In genomic region chr6:141164042-141164748, GRCh38 we compare ENCODE assay signal across 14 cellular contexts.
DNase-seq lines count a peak whose midpoint lies in the region; ATAC-seq, FAIRE-seq and TF ChIP-seq lines count a peak whose summit lies in the region.
"Had no signal": no experiment of that assay in that cellular context is flagged by ENCODE, and none has a peak within 500 bp of the region (broad histone marks: within the 10 kb centered on the region; RNA-seq: fewer than 3 reads in every experiment).

No MANE protein-coding gene starts in this region.

- DNase-seq in Right ventricle myocardium inferior (ENCODE audit: missing footprints) = no peak
- no peak for DNase-seq in cardiac septum (ENCODE audit: low spot score)
- peak; percentile 3 for DNase-seq in kidney tubule cell (ENCODE audit: low spot score)
- no peak for DNase-seq in aorta
- no peak for DNase-seq in H54 (ENCODE audit: insufficient read length, low spot score)
- no peak for DNase-seq in T-helper 2 cell treated with Interferon-gamma antibody and Interleukin-4, amounts not matched to agents 5 μg/mL and 100 μg/mL, for 36 hours (ENCODE audit: low spot score)
- DNase-seq in NAMALWA (ENCODE audit: low spot score) = no peak
- DNase-seq: cerebellar nuclear complex, midbrain, NCI-H2107 had no signal

- peak overlapping the region; percentile 30 for H3K4me3 ChIP-seq in endocrine pancreas (ENCODE audit: control insufficient read depth, insufficient read depth, low read length)
- H3K4me3 ChIP-seq in aorta (ENCODE audit: low read length in 2 of 2) = no peak overlapping the region
- H3K4me3 ChIP-seq: esophagus muscularis mucosa had no signal

- no peaks in the 10 kb centered on the region for H3K9me3 ChIP-seq in endocrine pancreas (ENCODE audit: control insufficient read depth, low read length)
- no peaks in the 10 kb centered on the region for H3K9me3 ChIP-seq in aorta (ENCODE audit: control insufficient read depth, low read length)
- H3K9me3 ChIP-seq: esophagus muscularis mucosa had no signal

- H3K27me3 ChIP-seq in endocrine pancreas (ENCODE audit: control insufficient read depth, insufficient read depth, low read length) = no peaks in the 10 kb centered on the region
- H3K27me3 ChIP-seq in aorta (ENCODE audit: control insufficient read depth in 1 of 2, insufficient read depth in 2 of 2, low read length in 1 of 2) = no peaks in the 10 kb centered on the region
- H3K27me3 ChIP-seq: esophagus muscularis mucosa had no signal

- WGBS in aorta, 2 donors = 58 to 60% methylated on average over 4 of the region's 4 CpGs

- H3K27ac Mint-ChIP-seq in T-helper 2 cell treated with Interferon-gamma antibody and Interleukin-4, amounts not matched to agents 5 μg/mL and 100 μg/mL, for 36 hours = no peak overlapping the region
- H3K27ac Mint-ChIP-seq: activated naive CD4-positive, alpha-beta T cell treated with anti-CD3 and anti-CD28 coated beads, Interleukin-2, amount 50 U/mL, for 72 hours had no signal

- ATAC-seq in Right ventricle myocardium inferior = peak; percentile 91
- ATAC-seq in aorta (ENCODE audit: low FRiP score) = peak; percentile 26
- ATAC-seq: activated CD4-positive, CD25-positive, alpha-beta regulatory T cell treated with anti-CD3 and anti-CD28 coated beads, Interleukin-2, amount 50 U/mL, for 24 hours had no signal

- H3K9ac ChIP-seq in endocrine pancreas (ENCODE audit: control insufficient read depth, insufficient read depth, low read length) = no peak overlapping the region

- H3K4me1 Mint-ChIP-seq in T-helper 2 cell treated with Interferon-gamma antibody and Interleukin-4, amounts not matched to agents 5 μg/mL and 100 μg/mL, for 36 hours (ENCODE audit: low read depth) = no peaks in the 10 kb centered on the region

- H3K36me3 Mint-ChIP-seq in T-helper 2 cell treated with Interferon-gamma antibody and Interleukin-4, amounts not matched to agents 5 μg/mL and 100 μg/mL, for 36 hours (ENCODE audit: low read depth) = no peaks in the 10 kb centered on the region
- H3K36me3 Mint-ChIP-seq: activated naive CD4-positive, alpha-beta T cell treated with anti-CD3 and anti-CD28 coated beads, Interleukin-2, amount 50 U/mL, for 72 hours had no signal

- peaks cover 21% of the 10 kb centered on the region for H3K4me1 ChIP-seq in endocrine pancreas (ENCODE audit: control insufficient read depth, insufficient read depth, low read length)
- H3K4me1 ChIP-seq in aorta (ENCODE audit: control insufficient read depth in 1 of 2, insufficient read depth in 2 of 2, low read length in 2 of 2) = peaks cover 0 to 3% of the 10 kb centered on the region in 2 donors
- H3K4me1 ChIP-seq: esophagus muscularis mucosa had no signal

- H3K4me3 Mint-ChIP-seq in T-helper 2 cell treated with Interferon-gamma antibody and Interleukin-4, amounts not matched to agents 5 μg/mL and 100 μg/mL, for 36 hours = no peak overlapping the region

- no peak for FAIRE-seq in H54 (lab: Jason Lieb, UNC)

- no peaks in the 10 kb centered on the region for H3K36me3 ChIP-seq in endocrine pancreas (ENCODE audit: control insufficient read depth, insufficient read depth, low read length)
- no peaks in the 10 kb centered on the region for H3K36me3 ChIP-seq in aorta (ENCODE audit: control insufficient read depth in 1 of 2, insufficient read depth in 2 of 2, low read length in 1 of 2)
- H3K36me3 ChIP-seq: esophagus muscularis mucosa had no signal

- no peaks in the 10 kb centered on the region for H3K9me3 Mint-ChIP-seq in T-helper 2 cell treated with Interferon-gamma antibody and Interleukin-4, amounts not matched to agents 5 μg/mL and 100 μg/mL, for 36 hours
- H3K9me3 Mint-ChIP-seq: activated naive CD4-positive, alpha-beta T cell treated with anti-CD3 and anti-CD28 coated beads, Interleukin-2, amount 50 U/mL, for 72 hours had no signal

- H3K27ac ChIP-seq in aorta (ENCODE audit: low read depth in 1 of 2, low read length in 2 of 2) = no peak overlapping the region
- H3K27ac ChIP-seq: esophagus muscularis mucosa had no signal

- TF ChIP-seq POLR2A in H54 (IDR thresholded peaks at IDR 0.05; ENCODE audit: low read depth, low read length) = no peak

- intact Hi-C loops in Right ventricle myocardium inferior (cut with DNase I) = loop anchor here (2.0 to 10.0 kb wide), 5 partner anchors 91 to 1789 kb away; partner anchors contain the start of gene CITED2
- intact Hi-C loops in cardiac septum (cut with DNase I) = loop anchor here (10.0 kb wide), 1 partner anchor 241 kb away; no protein-coding TSS in a partner anchor
- intact Hi-C loops in aorta (cut with DNase I) = no loop called here

- no peaks in the 10 kb centered on the region for H3K27me3 Mint-ChIP-seq in T-helper 2 cell treated with Interferon-gamma antibody and Interleukin-4, amounts not matched to agents 5 μg/mL and 100 μg/mL, for 36 hours (ENCODE audit: low read depth)

Comparison
In these comparisons a context has a peak if more than half of its experiments do, and no peak if none do; other contexts are left out.
1. intact Hi-C loops: an anchor here in Right ventricle myocardium inferior (2.0 to 10.0 kb wide) and cardiac septum (10.0 kb wide); none called in aorta.